In genomic region chr1:182752827-182753104, GRCh38 we compare ENCODE assay signal across 1 cellular context.
TF ChIP-seq lines count a peak whose summit lies in the region.

No MANE protein-coding gene starts in this region.

TF ChIP-seq in GM23338, 12 proteins besides CTCF, POLR2A, EP300 and RAD21 (continued from another document):
- no peak for TF ChIP-seq EZH2phosphoT487 (IDR thresholded peaks at IDR 0.05; ENCODE audit: unreplicated experiment)
- no peak for TF ChIP-seq ETS1 (IDR thresholded peaks at IDR 0.05)
- no peak for TF ChIP-seq JUNB (IDR thresholded peaks at IDR 0.05; ENCODE audit: unreplicated experiment)
- no peak for TF ChIP-seq REST (IDR thresholded peaks at IDR 0.05; ENCODE audit: unreplicated experiment)
- TF ChIP-seq ZNF462 (CRISPR knock-in tag; IDR thresholded peaks at IDR 0.05) = no peak
- TF ChIP-seq EZH2 (IDR thresholded peaks at IDR 0.05; ENCODE audit: low read depth, unreplicated experiment) = no peak
- TF ChIP-seq ZNF331 (CRISPR knock-in tag; IDR thresholded peaks at IDR 0.05; ENCODE audit: low read depth) = no peak
- TF ChIP-seq NANOG (IDR thresholded peaks at IDR 0.05; ENCODE audit: borderline replicate concordance) = no peak
- no peak for TF ChIP-seq ZNF114 (CRISPR knock-in tag; IDR thresholded peaks at IDR 0.05)
- TF ChIP-seq CREB1 (CRISPR knock-in tag; IDR thresholded peaks at IDR 0.05; ENCODE audit: low read depth) = no peak
TF ChIP-seq in GM23338: peak in this region for 0.
